In genomic region chr3:52197842-52198625, GRCh38 we compare ENCODE assay signal across 8 cellular contexts.
DNase-seq lines count a peak whose midpoint lies in the region; ATAC-seq and TF ChIP-seq lines count a peak whose summit lies in the region.

TSS of gene ALAS1 (plus strand) at chr3:52198160. CDS start at chr3:52199242, 1,082 bp downstream.

- no peaks in the 10 kb centered on the region for H3K27me3 ChIP-seq in HL-60 (ENCODE audit: insufficient read depth, poor library complexity, severe bottlenecking)
- no peaks in the 10 kb centered on the region for H3K27me3 ChIP-seq in effector memory CD4-positive, alpha-beta T cell (replicated peaks; ENCODE audit: control insufficient read depth, insufficient read depth, low read length, poor library complexity, severe bottlenecking)

- no peaks in the 10 kb centered on the region for H3K9me3 ChIP-seq in effector memory CD4-positive, alpha-beta T cell (ENCODE audit: control insufficient read depth, low read length)

- peaks cover 24% of the 10 kb centered on the region for H3K4me1 ChIP-seq in effector memory CD4-positive, alpha-beta T cell (ENCODE audit: control insufficient read depth, insufficient read depth, low read length, poor library complexity, severe bottlenecking)

- peak; percentile 84 for DNase-seq in CMK (ENCODE audit: low read depth)
- DNase-seq in HL-60 (ENCODE audit: low read depth in 1 of 2, low spot score in 1 of 2): peak; percentile 89 to 91
- peak; percentile 83 for DNase-seq in NK-92 treated with Interleukin-12 subunit alpha and Interleukin-12 subunit beta, amount 100 ng/mL, for 24 hours (lab: John Stamatoyannopoulos, UW)
- peak; percentile 99 for DNase-seq in activated CD8-positive, alpha-beta memory T cell treated with anti-CD3 and anti-CD28 coated beads for 24 hours
- DNase-seq in effector memory CD4-positive, alpha-beta T cell: peak; percentile 89 to 92 (median 91)
- peak; percentile 95 for DNase-seq in medulla oblongata (ENCODE audit: extremely low spot score)
- peak; percentile 90 for DNase-seq in stimulated activated CD8-positive, alpha-beta memory T cell treated with anti-CD3 and anti-CD28 coated beads, Interleukin-12 subunit alpha, Interleukin-12 subunit beta, amount 100 ng/mL, for 1 hour (ENCODE audit: low read depth)

- H3K27ac ChIP-seq in HL-60 (replicated peaks): peak within 1 kb of the TSS; percentile 88
- peak within 1 kb of the TSS; percentile 90 for H3K27ac ChIP-seq in effector memory CD4-positive, alpha-beta T cell (ENCODE audit: insufficient read depth, low read length, poor library complexity, severe bottlenecking)

- H3K4me3 ChIP-seq in HL-60 (replicated peaks; ENCODE audit: insufficient read depth, low read length): peak within 1 kb of the TSS; percentile 86
- peak within 1 kb of the TSS; percentile 99 for H3K4me3 ChIP-seq in effector memory CD4-positive, alpha-beta T cell (ENCODE audit: insufficient read depth, low read depth, low read length, poor library complexity, severe bottlenecking)

- ATAC-seq in GM19455 (IDR thresholded peaks at IDR 0.05; ENCODE audit: unreplicated experiment): peak; percentile 84

- H3K36me3 ChIP-seq in effector memory CD4-positive, alpha-beta T cell (ENCODE audit: control insufficient read depth, insufficient read depth, low read length): peaks cover 16% of the 10 kb centered on the region

- TF ChIP-seq CTCF in HL-60 (IDR thresholded peaks at IDR 0.05; ENCODE audit: insufficient read depth, low read length): no peak

Comparison
In these comparisons a context has a peak if more than half of its experiments do, and no peak if none do; other contexts are left out.
1. Peak in every context shown above with its lines: DNase-seq, ATAC-seq, H3K4me3 ChIP-seq and H3K27ac ChIP-seq.